In genomic region chr12:13362260-13362841, GRCh38 we compare ENCODE assay signal across 9 cellular contexts.
DNase-seq lines count a peak whose midpoint lies in the region; ATAC-seq and TF ChIP-seq lines count a peak whose summit lies in the region.
"Had no signal": no experiment of that assay in that cellular context is flagged by ENCODE, and none has a peak within 500 bp of the region (broad histone marks: within the 10 kb centered on the region; RNA-seq: fewer than 3 reads in every experiment).

No MANE protein-coding gene starts in this region.

- POLR2A ChIA-PET in HCT116 (lab: Charles Lee), result interaction anchor here (1.3 kb wide), 1 partner anchor 172 kb away, joined by 4 read pairs; no protein-coding TSS in a partner anchor

- no peak overlapping the region for H3K9ac ChIP-seq in HCT116 (ENCODE audit: low read length)
- no peak overlapping the region for H3K9ac ChIP-seq in SU-DHL-6 (ENCODE audit: low read length)
- H3K9ac ChIP-seq in colonic mucosa (ENCODE audit: low read depth in 2 of 2, low read length in 2 of 2), result no peak overlapping the region
- H3K9ac ChIP-seq: BLaER1 treated with 17β-estradiol and CSF1 and Interleukin-3, amounts not matched to agents 10 nM and 100 nM had no signal

- H3K27ac ChIP-seq in HCT116 (ENCODE audit: low read depth, low read length), result no peak overlapping the region
- no peak overlapping the region for H3K27ac ChIP-seq in SU-DHL-6 (ENCODE audit: low read depth, low read length)
- no peak overlapping the region for H3K27ac ChIP-seq in colonic mucosa
- H3K27ac ChIP-seq in lower lobe of right lung, result no peak overlapping the region
- H3K27ac ChIP-seq: BLaER1 treated with 17β-estradiol and CSF1 and Interleukin-3, amounts not matched to agents 10 nM and 100 nM had no signal

- no peaks in the 10 kb centered on the region for H3K27me3 ChIP-seq in HCT116 (ENCODE audit: insufficient read depth, low read length)
- no peaks in the 10 kb centered on the region for H3K27me3 ChIP-seq in SU-DHL-6 (ENCODE audit: low read length)
- H3K27me3 ChIP-seq in colonic mucosa, result no peaks in the 10 kb centered on the region
- peaks cover 8% of the 10 kb centered on the region for H3K27me3 ChIP-seq in lower lobe of right lung (ENCODE audit: low read depth)
- H3K27me3 ChIP-seq: BLaER1 treated with 17β-estradiol and CSF1 and Interleukin-3, amounts not matched to agents 10 nM and 100 nM had no signal

- no peak for TF ChIP-seq POLR2A in HCT116 (IDR thresholded peaks at IDR 0.05; ENCODE audit: borderline replicate concordance, extremely low read depth, insufficient read depth, insufficient read length)

- no peaks in the 10 kb centered on the region for H3F3A ChIP-seq in SU-DHL-6 (ENCODE audit: insufficient read depth)

- BruUV-seq in HCT116 (replicated peaks; lab: Mats Ljungman, UMichigan), result no TSS peak

- H4K20me1 ChIP-seq in HCT116 (ENCODE audit: insufficient read depth), result no peaks in the 10 kb centered on the region
- H4K20me1 ChIP-seq in SU-DHL-6 (ENCODE audit: low read depth, low read length), result no peaks in the 10 kb centered on the region
- H4K20me1 ChIP-seq: BLaER1 treated with 17β-estradiol and CSF1 and Interleukin-3, amounts not matched to agents 10 nM and 100 nM had no signal

- H3K9me3 ChIP-seq in HCT116 (ENCODE audit: control insufficient read depth in 1 of 2, insufficient read depth in 1 of 2, low read depth in 1 of 2, low read length in 2 of 2) (no peaks in the 10 kb centered on the region), SU-DHL-6 (ENCODE audit: insufficient read depth, low read length) (no peaks in the 10 kb centered on the region), colonic mucosa (no peaks in the 10 kb centered on the region), lower lobe of right lung (no peaks in the 10 kb centered on the region)

- no peaks in the 10 kb centered on the region for H3K9me2 ChIP-seq in HCT116 (ENCODE audit: insufficient read depth)
- H3K9me2 ChIP-seq in SU-DHL-6 (replicated peaks; ENCODE audit: insufficient read depth, low read length), result no peaks in the 10 kb centered on the region

- H3K36me3 Mint-ChIP-seq in stimulated activated naive B cell treated with anti-CD40 and anti-IgM and Interleukin-4, amounts not matched to agents 10 μg/mL and 1 μg/mL and 100 μg/mL, for 72 hours, result no peaks in the 10 kb centered on the region

- H3K4me3 Mint-ChIP-seq in stimulated activated naive B cell treated with anti-CD40 and anti-IgM and Interleukin-4, amounts not matched to agents 10 μg/mL and 1 μg/mL and 100 μg/mL, for 72 hours, result no peak overlapping the region

- H3K79me2 ChIP-seq in HCT116 (ENCODE audit: insufficient read depth, low read length), result no peaks in the 10 kb centered on the region
- no peaks in the 10 kb centered on the region for H3K79me2 ChIP-seq in SU-DHL-6 (ENCODE audit: insufficient read depth, low read length)

- peaks cover 3 to 7% of the 10 kb centered on the region in 2 experiments; a peak in 3 of 4 replicates for H3K4me1 ChIP-seq in HCT116 (ENCODE audit: control insufficient read depth in 1 of 2, insufficient read depth in 2 of 2, low read length in 2 of 2)
- H3K4me1 ChIP-seq in colonic mucosa, result no peaks in the 10 kb centered on the region
- no peaks in the 10 kb centered on the region for H3K4me1 ChIP-seq in lower lobe of right lung
- H3K4me1 ChIP-seq: BLaER1 treated with 17β-estradiol and CSF1 and Interleukin-3, amounts not matched to agents 10 nM and 100 nM had no signal

- H3K4me1 Mint-ChIP-seq in stimulated activated naive B cell treated with anti-CD40 and anti-IgM and Interleukin-4, amounts not matched to agents 10 μg/mL and 1 μg/mL and 100 μg/mL, for 72 hours, result peaks cover 0 to 4% of the 10 kb centered on the region in 2 donors

- no peak overlapping the region for H3K27ac Mint-ChIP-seq in stimulated activated naive B cell treated with anti-CD40 and anti-IgM and Interleukin-4, amounts not matched to agents 10 μg/mL and 1 μg/mL and 100 μg/mL, for 72 hours

- H3K36me3 ChIP-seq in HCT116 (ENCODE audit: control insufficient read depth in 1 of 2, insufficient read depth in 2 of 2, low read length in 2 of 2) (no peaks in the 10 kb centered on the region), SU-DHL-6 (ENCODE audit: low read length) (no peaks in the 10 kb centered on the region), colonic mucosa (no peaks in the 10 kb centered on the region), lower lobe of right lung (no peaks in the 10 kb centered on the region)
- H3K36me3 ChIP-seq: BLaER1 treated with 17β-estradiol and CSF1 and Interleukin-3, amounts not matched to agents 10 nM and 100 nM had no signal

- DNase-seq in NCI-H345 (lab: John Stamatoyannopoulos, UW) (peak; percentile 43), NCI-H345 treated with DMSO at 0.1 percent for 48 hours (lab: John Stamatoyannopoulos, UW; ENCODE audit: unreplicated experiment) (no peak), HCT116 (ENCODE audit: low read depth, low spot score) (peak; percentile 77), MV-4-11 (lab: John Stamatoyannopoulos, UW) (peak; percentile 54), colonic mucosa (peak; percentile 89), lower lobe of right lung (peak; percentile 54)
- peak; percentile 54 for DNase-seq in stimulated activated naive B cell treated with anti-CD40 and anti-IgM and Interleukin-4, amounts not matched to agents 10 μg/mL and 1 μg/mL and 100 μg/mL, for 72 hours

- no peaks in the 10 kb centered on the region for H3K9me3 Mint-ChIP-seq in stimulated activated naive B cell treated with anti-CD40 and anti-IgM and Interleukin-4, amounts not matched to agents 10 μg/mL and 1 μg/mL and 100 μg/mL, for 72 hours

- TF ChIP-seq CTCF in HCT116 (IDR thresholded peaks at IDR 0.05 in 2 of 3, conservative IDR thresholded peaks at IDR 0.05 in 1 of 3; ENCODE audit: borderline replicate concordance in 1 of 3, insufficient read depth in 1 of 3, low read depth in 2 of 3, low read length in 2 of 3) (peak; percentile 89 to 97 (median 94)), SU-DHL-6 (IDR thresholded peaks at IDR 0.05; ENCODE audit: insufficient read depth, low read length, poor library complexity, severe bottlenecking) (peak; percentile 48), colonic mucosa (IDR thresholded peaks at IDR 0.05) (peak; percentile 78), lower lobe of right lung (IDR thresholded peaks at IDR 0.05) (peak; percentile 87)

- intact Hi-C loops in HCT116 (cut with micrococcal nuclease), result loop anchor here (5.0 to 10.0 kb wide), 4 partner anchors 175 to 805 kb away; no protein-coding TSS in a partner anchor
- intact Hi-C loops in colonic mucosa (cut with DNase I), result loop anchor here (5.0 kb wide), 1 partner anchor 170 kb away; no protein-coding TSS in a partner anchor
- intact Hi-C loops in lower lobe of right lung (cut with DNase I), result loop anchor here (10.0 kb wide), 1 partner anchor 172 kb away; no protein-coding TSS in a partner anchor

- H2AFZ ChIP-seq in HCT116 (ENCODE audit: low read depth, low read length, poor library complexity, severe bottlenecking) (peak overlapping the region; percentile 76), SU-DHL-6 (ENCODE audit: low read depth, low read length, severe bottlenecking) (peak overlapping the region; percentile 26)

- H3K4me2 ChIP-seq in HCT116 (ENCODE audit: low read length), result no peak overlapping the region
- no peak overlapping the region for H3K4me2 ChIP-seq in SU-DHL-6 (ENCODE audit: low read depth, low read length, poor library complexity, severe bottlenecking)
- H3K4me2 ChIP-seq: BLaER1 treated with 17β-estradiol and CSF1 and Interleukin-3, amounts not matched to agents 10 nM and 100 nM had no signal

- CTCF ChIA-PET in HCT116 (lab: Charles Lee), result interaction anchor here (0.6 to 2.3 kb wide), 35 partner anchors 9 to 805 kb away, joined by 3 to 28 read pairs (median 4); no protein-coding TSS in a partner anchor

- ATAC-seq in HCT116, result peak; percentile 99
- ATAC-seq in lower lobe of right lung, result peak; percentile 93 to 94
- ATAC-seq in stimulated activated naive B cell treated with anti-CD40 and anti-IgM and Interleukin-4, amounts not matched to agents 10 μg/mL and 1 μg/mL and 100 μg/mL, for 72 hours (replicated peaks), result peak; percentile 95 to 99

- H3K27me3 Mint-ChIP-seq in stimulated activated naive B cell treated with anti-CD40 and anti-IgM and Interleukin-4, amounts not matched to agents 10 μg/mL and 1 μg/mL and 100 μg/mL, for 72 hours, result peaks cover 21 to 24% of the 10 kb centered on the region in 2 donors

- RAD21 ChIA-PET in HCT116 (lab: Charles Lee; ENCODE audit: low non-redundant PET in 1 of 2, low total read pairs in 2 of 2, uncharacterized antibody in 2 of 2, unreplicated experiment in 2 of 2), result interaction anchor here (0.6 to 1.5 kb wide), 7 partner anchors 9 to 620 kb away, joined by 3 to 7 read pairs (median 3); no protein-coding TSS in a partner anchor

- peak; percentile 88 for TF ChIP-seq RAD21 in HCT116 (IDR thresholded peaks at IDR 0.05; ENCODE audit: low read depth)

- H3K4me3 ChIP-seq in HCT116 (replicated peaks in 1 of 2; ENCODE audit: low read depth in 1 of 2, low read length in 2 of 2) (no peak overlapping the region), SU-DHL-6 (ENCODE audit: insufficient read depth, low read length, poor library complexity, severe bottlenecking) (no peak overlapping the region), colonic mucosa (no peak overlapping the region), lower lobe of right lung (no peak overlapping the region)
- H3K4me3 ChIP-seq: BLaER1 treated with 17β-estradiol and CSF1 and Interleukin-3, amounts not matched to agents 10 nM and 100 nM had no signal

TF ChIP-seq in HCT116, 20 proteins besides CTCF, POLR2A, EP300 and RAD21 (continues in another document):
- TF ChIP-seq ZFX (IDR thresholded peaks at IDR 0.05) (no peak), TCF7L2 (IDR thresholded peaks at IDR 0.05; ENCODE audit: borderline replicate concordance, extremely low read depth, insufficient read depth, insufficient read length) (no peak), ELF1 (IDR thresholded peaks at IDR 0.05; ENCODE audit: borderline replicate concordance, low read depth) (no peak), CBX3 (IDR thresholded peaks at IDR 0.05; ENCODE audit: low read depth) (peak; percentile 99), JUND (IDR thresholded peaks at IDR 0.05) (no peak), SRF (IDR thresholded peaks at IDR 0.05; ENCODE audit: low read depth) (no peak), CEBPB (IDR thresholded peaks at IDR 0.05; ENCODE audit: low read depth) (no peak)
